23 cellular contexts compared by ENCODE assay signal in the genomic region with DNA sequence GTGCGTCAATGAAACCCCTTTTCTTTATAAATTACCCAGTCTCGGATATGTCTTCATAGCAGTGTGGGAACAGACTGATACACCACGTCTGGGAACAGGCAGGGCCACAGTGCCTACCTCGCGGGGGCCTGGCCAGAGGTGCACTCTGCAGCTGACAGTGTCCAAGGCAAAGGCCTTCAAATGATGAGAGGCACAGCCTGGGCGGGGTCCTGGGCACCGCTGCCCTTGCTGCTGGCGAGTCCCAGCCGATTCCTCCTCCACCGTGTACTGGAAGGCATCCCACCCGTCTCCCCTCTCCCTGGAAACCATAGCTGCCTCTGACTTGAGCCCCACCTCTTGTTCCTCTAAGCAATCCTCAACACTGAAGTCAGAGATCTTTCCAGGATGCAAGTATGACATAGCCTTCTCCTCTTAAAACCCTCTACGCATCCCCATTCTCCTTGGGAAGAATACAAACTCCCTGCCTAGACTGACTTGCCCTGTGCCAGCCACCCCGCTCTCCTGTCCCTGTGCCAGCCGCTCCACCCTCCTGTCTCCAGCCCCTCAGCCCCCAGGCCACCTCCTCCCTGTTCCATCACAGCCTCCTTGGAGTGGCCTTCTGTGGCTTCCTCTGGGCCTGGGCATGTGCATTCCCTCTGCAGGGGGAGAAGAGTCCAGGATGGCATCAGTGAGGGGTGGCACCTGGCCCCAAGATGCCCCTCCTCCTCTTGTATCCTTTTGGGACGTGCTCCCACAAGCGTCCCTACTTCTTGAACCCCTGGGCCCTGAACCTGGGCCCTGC. TPM values are rescaled to one million over a fixed set of nuclear protein-coding genes. Genes with fewer than 3 reads are reported as not detected.
DNase-seq lines count a peak whose midpoint lies in the region; ATAC-seq and TF ChIP-seq lines count a peak whose summit lies in the region.
"Had no signal": no experiment of that assay in that cellular context is flagged by ENCODE, and none has a peak within 500 bp of the region (broad histone marks: within the 10 kb centered on the region; RNA-seq: fewer than 3 reads in every experiment).

No MANE protein-coding gene starts in this region.

- H3K27ac Mint-ChIP-seq in WTC11 = no peak overlapping the region
- H3K27ac Mint-ChIP-seq: activated naive CD8-positive, alpha-beta T cell treated with anti-CD3 and anti-CD28 coated beads, Interleukin-2, amount 50 U/mL, for 24 hours; activated T-helper 17 cell treated with anti-CD3 and anti-CD28 coated beads, Interleukin-2, amount 50 U/mL, for 72 hours had no signal

- H3K27me3 ChIP-seq in neuronal stem cell (ENCODE audit: control insufficient read depth in 3 of 3, insufficient read depth in 3 of 3, low read depth in 1 of 3, low read length in 3 of 3) = peaks cover 0 to 11% (median 0%) of the 10 kb centered on the region in 3 experiments
- no peaks in the 10 kb centered on the region for H3K27me3 ChIP-seq in upper lobe of right lung
- H3K27me3 ChIP-seq: body of pancreas had no signal

- H3K4me1 ChIP-seq in neuronal stem cell (ENCODE audit: control insufficient read depth in 2 of 2, insufficient read depth in 1 of 2, low read depth in 1 of 2, low read length in 2 of 2) (peaks cover 0 to 1% of the 10 kb centered on the region in 2 donors), upper lobe of right lung (no peaks in the 10 kb centered on the region)
- H3K4me1 ChIP-seq: body of pancreas, parathyroid adenoma had no signal

- H4K8ac ChIP-seq in neuronal stem cell (ENCODE audit: low read depth, low read length) = no peak overlapping the region

- H4K91ac ChIP-seq in neuronal stem cell (ENCODE audit: low read depth, low read length, poor library complexity) = no peak overlapping the region

- peak overlapping the region; percentile 75 for H2BK15ac ChIP-seq in neuronal stem cell (ENCODE audit: low read length)

- H3K27ac ChIP-seq in neuronal stem cell (replicated peaks; ENCODE audit: low read length) = no peak overlapping the region
- H3K27ac ChIP-seq in upper lobe of right lung = no peak overlapping the region
- H3K27ac ChIP-seq: body of pancreas, parathyroid adenoma had no signal

- no peak overlapping the region for H3K4me3 Mint-ChIP-seq in WTC11
- H3K4me3 Mint-ChIP-seq: activated naive CD8-positive, alpha-beta T cell treated with anti-CD3 and anti-CD28 coated beads, Interleukin-2, amount 50 U/mL, for 24 hours; activated T-helper 17 cell treated with anti-CD3 and anti-CD28 coated beads, Interleukin-2, amount 50 U/mL, for 72 hours; nephron had no signal

- ATAC-seq in WTC11 (no peak), upper lobe of right lung (no peak), GM21737 (IDR thresholded peaks at IDR 0.05; ENCODE audit: unreplicated experiment) (no peak), GM19397 (IDR thresholded peaks at IDR 0.05; ENCODE audit: unreplicated experiment) (no peak)
- ATAC-seq: activated naive CD8-positive, alpha-beta T cell treated with anti-CD3 and anti-CD28 coated beads, Interleukin-2, amount 50 U/mL, for 24 hours; activated T-helper 17 cell treated with anti-CD3 and anti-CD28 coated beads, Interleukin-2, amount 50 U/mL, for 72 hours; body of pancreas; left cardiac atrium had no signal

- no peak overlapping the region for H3K4ac ChIP-seq in neuronal stem cell (ENCODE audit: low read length)

- no peak overlapping the region for H2AFZ ChIP-seq in neuronal stem cell (ENCODE audit: low read length)
- H2AFZ ChIP-seq: parathyroid adenoma had no signal

- DNase-seq in activated naive CD4-positive, alpha-beta T cell treated with anti-CD3 and anti-CD28 coated beads, Interleukin-2, amount 50 U/mL, for 16 hours = peak; percentile 3
- DNase-seq in activated naive CD4-positive, alpha-beta T cell treated with Interleukin-2 at 50 U/mL for 16 hours = no peak
- peak; percentile 3 for DNase-seq in WTC11 (ENCODE audit: low spot score)
- DNase-seq in neuronal stem cell (ENCODE audit: low spot score) = no peak
- DNase-seq in upper lobe of right lung = peak; percentile 49
- no peak for DNase-seq in NCI-H82 treated with DMSO at 0.1 percent for 48 hours (lab: John Stamatoyannopoulos, UW; ENCODE audit: unreplicated experiment)
- DNase-seq: ACHN; activated CD4-positive, alpha-beta T cell treated with anti-CD3 and anti-CD28 coated beads for 48 hours; activated naive CD8-positive, alpha-beta T cell treated with anti-CD3 and anti-CD28 coated beads, Interleukin-2, amount 50 U/mL, for 24 hours; C1 segment of cervical spinal cord; DND-41; IMR-90; left cardiac atrium; NCI-H1105; NCI-H2029; NCI-H2227 treated with DMSO at 0.1 percent for 48 hours had no signal

- H3K36me3 Mint-ChIP-seq in WTC11 = no peaks in the 10 kb centered on the region

- H3K79me1 ChIP-seq in neuronal stem cell (ENCODE audit: low read depth, low read length) = no peaks in the 10 kb centered on the region

- H3K4me2 ChIP-seq in neuronal stem cell (ENCODE audit: insufficient read depth, low read length, poor library complexity, severe bottlenecking) = no peak overlapping the region

- no peak overlapping the region for H2BK12ac ChIP-seq in neuronal stem cell (ENCODE audit: low read length)

- H3K4me1 Mint-ChIP-seq in WTC11 = peaks cover 7% of the 10 kb centered on the region; the same call in 1 of the 2 replicates
- H3K4me1 Mint-ChIP-seq: activated naive CD8-positive, alpha-beta T cell treated with anti-CD3 and anti-CD28 coated beads, Interleukin-2, amount 50 U/mL, for 24 hours; activated T-helper 17 cell treated with anti-CD3 and anti-CD28 coated beads, Interleukin-2, amount 50 U/mL, for 72 hours had no signal

- peak overlapping the region; percentile 10 for H2BK5ac ChIP-seq in neuronal stem cell (ENCODE audit: low read length)

- no peak overlapping the region for H3K9ac ChIP-seq in neuronal stem cell (ENCODE audit: low read depth, low read length, poor library complexity)
- H3K9ac ChIP-seq: parathyroid adenoma had no signal

- no peak overlapping the region for H3K18ac ChIP-seq in neuronal stem cell (ENCODE audit: low read length)

- CTCF ChIA-PET in WTC11 (lab: Charles Lee) = no interaction called here

- intact Hi-C loops in upper lobe of right lung (cut with DNase I) = no loop called here

- no peak overlapping the region for H2BK120ac ChIP-seq in neuronal stem cell (ENCODE audit: low read depth, low read length)

- H3K9me3 Mint-ChIP-seq in WTC11 = no peaks in the 10 kb centered on the region
- H3K9me3 Mint-ChIP-seq: activated naive CD8-positive, alpha-beta T cell treated with anti-CD3 and anti-CD28 coated beads, Interleukin-2, amount 50 U/mL, for 24 hours; activated T-helper 17 cell treated with anti-CD3 and anti-CD28 coated beads, Interleukin-2, amount 50 U/mL, for 72 hours; nephron had no signal

- H3K4me3 ChIP-seq in neuronal stem cell (ENCODE audit: low read length in 2 of 2) (no peak overlapping the region), upper lobe of right lung (no peak overlapping the region)
- H3K4me3 ChIP-seq: body of pancreas had no signal

- H2AK5ac ChIP-seq in neuronal stem cell (ENCODE audit: low read depth, low read length) = peak overlapping the region; percentile 22

- TF ChIP-seq CTCF in WTC11 (IDR thresholded peaks at IDR 0.05) = no peak
- TF ChIP-seq CTCF in upper lobe of right lung (IDR thresholded peaks at IDR 0.05) = no peak

- H3K9me3 ChIP-seq in neuronal stem cell (replicated peaks in 1 of 2; ENCODE audit: control insufficient read depth in 2 of 2, insufficient read depth in 1 of 2, low read depth in 1 of 2, low read length in 2 of 2) = no peaks in the 10 kb centered on the region
- H3K9me3 ChIP-seq in upper lobe of right lung = no peaks in the 10 kb centered on the region
- H3K9me3 ChIP-seq: body of pancreas had no signal

- H3K14ac ChIP-seq in neuronal stem cell (ENCODE audit: low read length) = peak overlapping the region; percentile 92

- POLR2A ChIA-PET in WTC11 (lab: Charles Lee) = no interaction called here

- no CpG with 5 or more reads among the region's 16 CpGs for WGBS in neuronal stem cell (ENCODE audit: extremely low coverage in 2 of 2, insufficient read length in 2 of 2, insufficient replicate concordance in 1 of 2), 2 donors

- H3K23ac ChIP-seq in neuronal stem cell (ENCODE audit: low read depth, low read length, poor library complexity) = peak overlapping the region; percentile 70

- no peaks in the 10 kb centered on the region for H3K27me3 Mint-ChIP-seq in WTC11 (ENCODE audit: low read depth)
- H3K27me3 Mint-ChIP-seq: activated naive CD8-positive, alpha-beta T cell treated with anti-CD3 and anti-CD28 coated beads, Interleukin-2, amount 50 U/mL, for 24 hours had no signal

- no peaks in the 10 kb centered on the region for H3K36me3 ChIP-seq in neuronal stem cell (replicated peaks in 1 of 2; ENCODE audit: control insufficient read depth in 2 of 2, insufficient read depth in 2 of 2, low read length in 2 of 2)
- no peaks in the 10 kb centered on the region for H3K36me3 ChIP-seq in upper lobe of right lung

TF ChIP-seq in WTC11, 78 proteins besides CTCF, POLR2A, EP300 and RAD21 (continues in another document):
- TF ChIP-seq SMAD3 (CRISPR knock-in tag; IDR thresholded peaks at IDR 0.05; ENCODE audit: borderline replicate concordance) (no peak), GTF2I (CRISPR knock-in tag; conservative IDR thresholded peaks at IDR 0.05) (no peak), ZNF317 (CRISPR knock-in tag; IDR thresholded peaks at IDR 0.05; ENCODE audit: borderline replicate concordance, low read depth) (no peak), TEAD4 (CRISPR knock-in tag; IDR thresholded peaks at IDR 0.05) (no peak), ZNF219 (CRISPR knock-in tag; IDR thresholded peaks at IDR 0.05; ENCODE audit: borderline replicate concordance) (no peak), ELF4 (CRISPR knock-in tag; IDR thresholded peaks at IDR 0.05; ENCODE audit: low read depth) (no peak)
- TF ChIP-seq, protein P1, sequence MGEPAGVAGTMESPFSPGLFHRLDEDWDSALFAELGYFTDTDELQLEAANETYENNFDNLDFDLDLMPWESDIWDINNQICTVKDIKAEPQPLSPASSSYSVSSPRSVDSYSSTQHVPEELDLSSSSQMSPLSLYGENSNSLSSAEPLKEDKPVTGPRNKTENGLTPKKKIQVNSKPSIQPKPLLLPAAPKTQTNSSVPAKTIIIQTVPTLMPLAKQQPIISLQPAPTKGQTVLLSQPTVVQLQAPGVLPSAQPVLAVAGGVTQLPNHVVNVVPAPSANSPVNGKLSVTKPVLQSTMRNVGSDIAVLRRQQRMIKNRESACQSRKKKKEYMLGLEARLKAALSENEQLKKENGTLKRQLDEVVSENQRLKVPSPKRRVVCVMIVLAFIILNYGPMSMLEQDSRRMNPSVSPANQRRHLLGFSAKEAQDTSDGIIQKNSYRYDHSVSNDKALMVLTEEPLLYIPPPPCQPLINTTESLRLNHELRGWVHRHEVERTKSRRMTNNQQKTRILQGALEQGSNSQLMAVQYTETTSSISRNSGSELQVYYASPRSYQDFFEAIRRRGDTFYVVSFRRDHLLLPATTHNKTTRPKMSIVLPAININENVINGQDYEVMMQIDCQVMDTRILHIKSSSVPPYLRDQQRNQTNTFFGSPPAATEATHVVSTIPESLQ (CRISPR knock-in tag; IDR thresholded peaks at IDR 0.05) = no peak

RNA-seq across cellular contexts. Expression of a gene that starts 8.1 kb away (rescaled TPM):
- 13.5 to 17.7 TPM (median 16.4 TPM) in 3 replicates for total RNA-seq in WTC11 (2021)
- polyA plus RNA-seq in neuronal stem cell (2013, experiment 1 of 2) = 10.1 TPM
- polyA plus RNA-seq in neuronal stem cell (2013, experiment 2 of 2) = 10.2 TPM
- 37.8 TPM for total RNA-seq in upper lobe of right lung
- total RNA-seq: SK-MEL-5 had no signal

Comparison
In these comparisons a context has a peak if more than half of its experiments do, and no peak if none do; other contexts are left out.
1. DNase-seq: peak in activated naive CD4-positive, alpha-beta T cell treated with anti-CD3 and anti-CD28 coated beads, Interleukin-2, amount 50 U/mL, for 16 hours (single experiment), WTC11 (single experiment) and upper lobe of right lung (single experiment); none in activated naive CD4-positive, alpha-beta T cell treated with Interleukin-2 at 50 U/mL for 16 hours (single experiment), neuronal stem cell (single experiment) and NCI-H82 treated with DMSO at 0.1 percent for 48 hours (single experiment).